Comparison of ENCODE assay signal across 1 cellular context in the genomic region with DNA sequence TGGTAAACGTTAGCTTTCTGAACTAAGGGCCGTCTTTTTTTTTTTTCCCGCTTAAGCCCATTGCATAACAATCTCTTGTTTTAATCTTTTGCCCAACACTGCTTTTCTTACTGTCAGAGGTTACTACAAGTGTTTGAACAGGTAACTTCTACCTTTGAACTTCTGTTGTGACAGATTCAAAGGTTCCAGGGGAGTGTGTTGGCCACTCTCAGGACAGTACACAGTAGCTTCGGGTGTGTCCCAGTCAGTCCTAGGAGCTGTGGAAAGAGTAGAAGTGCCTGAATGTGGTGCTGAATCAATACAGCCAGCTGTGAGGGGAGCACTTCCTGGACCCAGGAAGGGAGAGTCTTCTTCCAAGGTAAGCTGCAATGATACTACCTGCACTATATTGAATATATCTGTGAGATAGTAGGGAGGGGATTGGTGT.
TF ChIP-seq lines count a peak whose summit lies in the region.

A gene with protein sequence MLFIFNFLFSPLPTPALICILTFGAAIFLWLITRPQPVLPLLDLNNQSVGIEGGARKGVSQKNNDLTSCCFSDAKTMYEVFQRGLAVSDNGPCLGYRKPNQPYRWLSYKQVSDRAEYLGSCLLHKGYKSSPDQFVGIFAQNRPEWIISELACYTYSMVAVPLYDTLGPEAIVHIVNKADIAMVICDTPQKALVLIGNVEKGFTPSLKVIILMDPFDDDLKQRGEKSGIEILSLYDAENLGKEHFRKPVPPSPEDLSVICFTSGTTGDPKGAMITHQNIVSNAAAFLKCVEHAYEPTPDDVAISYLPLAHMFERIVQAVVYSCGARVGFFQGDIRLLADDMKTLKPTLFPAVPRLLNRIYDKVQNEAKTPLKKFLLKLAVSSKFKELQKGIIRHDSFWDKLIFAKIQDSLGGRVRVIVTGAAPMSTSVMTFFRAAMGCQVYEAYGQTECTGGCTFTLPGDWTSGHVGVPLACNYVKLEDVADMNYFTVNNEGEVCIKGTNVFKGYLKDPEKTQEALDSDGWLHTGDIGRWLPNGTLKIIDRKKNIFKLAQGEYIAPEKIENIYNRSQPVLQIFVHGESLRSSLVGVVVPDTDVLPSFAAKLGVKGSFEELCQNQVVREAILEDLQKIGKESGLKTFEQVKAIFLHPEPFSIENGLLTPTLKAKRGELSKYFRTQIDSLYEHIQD (plus strand): TSS at position 205 of the 427 bp plus-strand sequence. CDS start 20,831 bp downstream, outside the sequence.

TF ChIP-seq in HepG2, 621 proteins besides CTCF, POLR2A, EP300 and RAD21 (continued from another document and continues in another):
- TF ChIP-seq, protein P1, sequence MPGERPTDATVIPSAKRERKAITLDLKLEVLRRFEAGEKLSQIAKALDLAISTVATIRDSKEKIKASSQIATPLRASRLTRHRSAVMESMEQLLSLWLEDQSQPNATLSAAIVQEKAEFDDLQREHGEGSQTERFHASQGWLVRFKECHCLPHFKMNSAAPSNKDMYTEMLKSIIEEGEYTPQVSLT (CRISPR knock-in tag; IDR thresholded peaks at IDR 0.05; ENCODE audit: borderline replicate concordance, low read depth): no peak
- TF ChIP-seq ZNF556 (CRISPR knock-in tag; IDR thresholded peaks at IDR 0.05; ENCODE audit: borderline replicate concordance) (peak; percentile 73; the same call in 1 of the 2 replicates), ARNT (IDR thresholded peaks at IDR 0.05) (no peak), ATF7 (IDR thresholded peaks at IDR 0.05) (no peak), ATF7 (CRISPR knock-in tag; IDR thresholded peaks at IDR 0.05) (no peak), PPARG (CRISPR knock-in tag; conservative IDR thresholded peaks at IDR 0.05) (peak; percentile 72), ZNF430 (CRISPR knock-in tag; IDR thresholded peaks at IDR 0.05) (peak; percentile 67; the same call in 1 of the 2 replicates), ZBTB20 (CRISPR knock-in tag; IDR thresholded peaks at IDR 0.05; ENCODE audit: borderline replicate concordance, low read depth) (no peak), ZNF761 (CRISPR knock-in tag; conservative IDR thresholded peaks at IDR 0.05) (no peak), ZNF558 (CRISPR knock-in tag; IDR thresholded peaks at IDR 0.05; ENCODE audit: borderline replicate concordance) (no peak), ZNF816 (CRISPR knock-in tag; IDR thresholded peaks at IDR 0.05; ENCODE audit: borderline replicate concordance) (no peak; the same call in 1 of the 2 replicates), HOXA9 (CRISPR knock-in tag; IDR thresholded peaks at IDR 0.05; ENCODE audit: borderline replicate concordance) (no peak), DPF2 (CRISPR knock-in tag; IDR thresholded peaks at IDR 0.05; ENCODE audit: borderline replicate concordance, low read depth) (peak; percentile 79; the same call in 1 of the 2 replicates), RELA (CRISPR knock-in tag; IDR thresholded peaks at IDR 0.05) (no peak), NFE2L2 (IDR thresholded peaks at IDR 0.05; ENCODE audit: low read length) (no peak), PCBP1 (IDR thresholded peaks at IDR 0.05; ENCODE audit: borderline replicate concordance, low read depth, low read length) (no peak), THYN1 (CRISPR knock-in tag; IDR thresholded peaks at IDR 0.05; ENCODE audit: borderline replicate concordance, low read depth) (no peak), ZBTB38 (CRISPR knock-in tag; IDR thresholded peaks at IDR 0.05) (no peak), ZNF747 (CRISPR knock-in tag; IDR thresholded peaks at IDR 0.05; ENCODE audit: borderline replicate concordance) (no peak), ZFP37 (CRISPR knock-in tag; IDR thresholded peaks at IDR 0.05; ENCODE audit: borderline replicate concordance) (no peak), HOXA5 (CRISPR knock-in tag; IDR thresholded peaks at IDR 0.05) (0 out of 2 replicates have a peak, but pooled peaks have one; percentile 48), KLF12 (CRISPR knock-in tag; IDR thresholded peaks at IDR 0.05; ENCODE audit: borderline replicate concordance) (no peak), ZNF567 (CRISPR knock-in tag; IDR thresholded peaks at IDR 0.05; ENCODE audit: borderline replicate concordance) (no peak), TSC22D2 (CRISPR knock-in tag; IDR thresholded peaks at IDR 0.05; ENCODE audit: borderline replicate concordance) (no peak), MED8 (CRISPR knock-in tag; IDR thresholded peaks at IDR 0.05; ENCODE audit: insufficient replicate concordance) (peak; percentile 48), RBM39 (IDR thresholded peaks at IDR 0.05; ENCODE audit: low read depth, low read length, poor library complexity, severe bottlenecking) (no peak), HNF4A (CRISPR knock-in tag; IDR thresholded peaks at IDR 0.05) (peak; percentile 93), HNRNPL (IDR thresholded peaks at IDR 0.05; ENCODE audit: low read depth, low read length) (no peak), ONECUT2 (CRISPR knock-in tag; IDR thresholded peaks at IDR 0.05) (peak; percentile 87), RFX3 (CRISPR knock-in tag; IDR thresholded peaks at IDR 0.05) (no peak), TBX3 (IDR thresholded peaks at IDR 0.05; ENCODE audit: borderline replicate concordance) (peak; percentile 17; the same call in 1 of the 2 replicates), KDM2A (CRISPR knock-in tag; IDR thresholded peaks at IDR 0.05; ENCODE audit: borderline replicate concordance, low read depth) (no peak), ZNF850 (CRISPR knock-in tag; conservative IDR thresholded peaks at IDR 0.05) (no peak), PCBP2 (optimal IDR thresholded peaks at IDR 0.05; ENCODE audit: low read depth, low read length, poor library complexity, severe bottlenecking) (no peak), RXRA (CRISPR knock-in tag; IDR thresholded peaks at IDR 0.05) (peak; percentile 56; the same call in 1 of the 2 replicates), NR2F2 (IDR thresholded peaks at IDR 0.05; ENCODE audit: borderline replicate concordance, low read depth) (peak; percentile 89), ZBTB8A (CRISPR knock-in tag; IDR thresholded peaks at IDR 0.05; ENCODE audit: borderline replicate concordance, low read depth) (no peak), ZNF891 (CRISPR knock-in tag; IDR thresholded peaks at IDR 0.05) (no peak), HOXA3 (CRISPR knock-in tag; IDR thresholded peaks at IDR 0.05) (peak; percentile 63; the same call in 1 of the 2 replicates), CBFB (CRISPR knock-in tag; IDR thresholded peaks at IDR 0.05) (no peak)
- TF ChIP-seq, protein P2, sequence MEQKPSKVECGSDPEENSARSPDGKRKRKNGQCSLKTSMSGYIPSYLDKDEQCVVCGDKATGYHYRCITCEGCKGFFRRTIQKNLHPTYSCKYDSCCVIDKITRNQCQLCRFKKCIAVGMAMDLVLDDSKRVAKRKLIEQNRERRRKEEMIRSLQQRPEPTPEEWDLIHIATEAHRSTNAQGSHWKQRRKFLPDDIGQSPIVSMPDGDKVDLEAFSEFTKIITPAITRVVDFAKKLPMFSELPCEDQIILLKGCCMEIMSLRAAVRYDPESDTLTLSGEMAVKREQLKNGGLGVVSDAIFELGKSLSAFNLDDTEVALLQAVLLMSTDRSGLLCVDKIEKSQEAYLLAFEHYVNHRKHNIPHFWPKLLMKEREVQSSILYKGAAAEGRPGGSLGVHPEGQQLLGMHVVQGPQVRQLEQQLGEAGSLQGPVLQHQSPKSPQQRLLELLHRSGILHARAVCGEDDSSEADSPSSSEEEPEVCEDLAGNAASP (CRISPR knock-in tag; IDR thresholded peaks at IDR 0.05; ENCODE audit: borderline replicate concordance): peak; percentile 76; the same call in 1 of the 2 replicates
- TF ChIP-seq, protein P3, sequence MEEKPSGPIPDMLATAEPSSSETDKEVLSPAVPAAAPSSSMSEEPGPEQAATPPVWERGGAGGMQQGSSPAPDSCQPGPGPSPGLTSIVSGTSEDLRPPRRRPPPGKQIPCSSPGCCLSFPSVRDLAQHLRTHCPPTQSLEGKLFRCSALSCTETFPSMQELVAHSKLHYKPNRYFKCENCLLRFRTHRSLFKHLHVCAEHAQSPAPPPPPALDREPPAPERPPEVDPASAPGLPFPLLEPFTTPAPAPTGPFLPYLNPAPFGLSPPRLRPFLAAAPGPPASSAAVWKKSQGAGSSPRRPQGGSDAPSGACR (CRISPR knock-in tag; IDR thresholded peaks at IDR 0.05): 0 out of 2 replicates have a peak, but pooled peaks have one; percentile 77
- TF ChIP-seq, protein P4, sequence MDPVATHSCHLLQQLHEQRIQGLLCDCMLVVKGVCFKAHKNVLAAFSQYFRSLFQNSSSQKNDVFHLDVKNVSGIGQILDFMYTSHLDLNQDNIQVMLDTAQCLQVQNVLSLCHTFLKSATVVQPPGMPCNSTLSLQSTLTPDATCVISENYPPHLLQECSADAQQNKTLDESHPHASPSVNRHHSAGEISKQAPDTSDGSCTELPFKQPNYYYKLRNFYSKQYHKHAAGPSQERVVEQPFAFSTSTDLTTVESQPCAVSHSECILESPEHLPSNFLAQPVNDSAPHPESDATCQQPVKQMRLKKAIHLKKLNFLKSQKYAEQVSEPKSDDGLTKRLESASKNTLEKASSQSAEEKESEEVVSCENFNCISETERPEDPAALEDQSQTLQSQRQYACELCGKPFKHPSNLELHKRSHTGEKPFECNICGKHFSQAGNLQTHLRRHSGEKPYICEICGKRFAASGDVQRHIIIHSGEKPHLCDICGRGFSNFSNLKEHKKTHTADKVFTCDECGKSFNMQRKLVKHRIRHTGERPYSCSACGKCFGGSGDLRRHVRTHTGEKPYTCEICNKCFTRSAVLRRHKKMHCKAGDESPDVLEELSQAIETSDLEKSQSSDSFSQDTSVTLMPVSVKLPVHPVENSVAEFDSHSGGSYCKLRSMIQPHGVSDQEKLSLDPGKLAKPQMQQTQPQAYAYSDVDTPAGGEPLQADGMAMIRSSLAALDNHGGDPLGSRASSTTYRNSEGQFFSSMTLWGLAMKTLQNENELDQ (CRISPR knock-in tag; IDR thresholded peaks at IDR 0.05; ENCODE audit: borderline replicate concordance): no peak
- TF ChIP-seq, protein P5, sequence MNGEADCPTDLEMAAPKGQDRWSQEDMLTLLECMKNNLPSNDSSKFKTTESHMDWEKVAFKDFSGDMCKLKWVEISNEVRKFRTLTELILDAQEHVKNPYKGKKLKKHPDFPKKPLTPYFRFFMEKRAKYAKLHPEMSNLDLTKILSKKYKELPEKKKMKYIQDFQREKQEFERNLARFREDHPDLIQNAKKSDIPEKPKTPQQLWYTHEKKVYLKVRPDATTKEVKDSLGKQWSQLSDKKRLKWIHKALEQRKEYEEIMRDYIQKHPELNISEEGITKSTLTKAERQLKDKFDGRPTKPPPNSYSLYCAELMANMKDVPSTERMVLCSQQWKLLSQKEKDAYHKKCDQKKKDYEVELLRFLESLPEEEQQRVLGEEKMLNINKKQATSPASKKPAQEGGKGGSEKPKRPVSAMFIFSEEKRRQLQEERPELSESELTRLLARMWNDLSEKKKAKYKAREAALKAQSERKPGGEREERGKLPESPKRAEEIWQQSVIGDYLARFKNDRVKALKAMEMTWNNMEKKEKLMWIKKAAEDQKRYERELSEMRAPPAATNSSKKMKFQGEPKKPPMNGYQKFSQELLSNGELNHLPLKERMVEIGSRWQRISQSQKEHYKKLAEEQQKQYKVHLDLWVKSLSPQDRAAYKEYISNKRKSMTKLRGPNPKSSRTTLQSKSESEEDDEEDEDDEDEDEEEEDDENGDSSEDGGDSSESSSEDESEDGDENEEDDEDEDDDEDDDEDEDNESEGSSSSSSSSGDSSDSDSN (CRISPR knock-in tag; IDR thresholded peaks at IDR 0.05): no peak
- TF ChIP-seq, protein P6, sequence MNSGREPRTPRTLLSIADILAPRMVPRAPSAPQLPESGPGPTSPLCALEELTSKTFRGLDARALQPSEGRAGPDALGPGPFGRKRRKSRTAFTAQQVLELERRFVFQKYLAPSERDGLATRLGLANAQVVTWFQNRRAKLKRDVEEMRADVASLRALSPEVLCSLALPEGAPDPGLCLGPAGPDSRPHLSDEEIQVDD (CRISPR knock-in tag; IDR thresholded peaks at IDR 0.05; ENCODE audit: borderline replicate concordance): no peak
- TF ChIP-seq, protein P7, sequence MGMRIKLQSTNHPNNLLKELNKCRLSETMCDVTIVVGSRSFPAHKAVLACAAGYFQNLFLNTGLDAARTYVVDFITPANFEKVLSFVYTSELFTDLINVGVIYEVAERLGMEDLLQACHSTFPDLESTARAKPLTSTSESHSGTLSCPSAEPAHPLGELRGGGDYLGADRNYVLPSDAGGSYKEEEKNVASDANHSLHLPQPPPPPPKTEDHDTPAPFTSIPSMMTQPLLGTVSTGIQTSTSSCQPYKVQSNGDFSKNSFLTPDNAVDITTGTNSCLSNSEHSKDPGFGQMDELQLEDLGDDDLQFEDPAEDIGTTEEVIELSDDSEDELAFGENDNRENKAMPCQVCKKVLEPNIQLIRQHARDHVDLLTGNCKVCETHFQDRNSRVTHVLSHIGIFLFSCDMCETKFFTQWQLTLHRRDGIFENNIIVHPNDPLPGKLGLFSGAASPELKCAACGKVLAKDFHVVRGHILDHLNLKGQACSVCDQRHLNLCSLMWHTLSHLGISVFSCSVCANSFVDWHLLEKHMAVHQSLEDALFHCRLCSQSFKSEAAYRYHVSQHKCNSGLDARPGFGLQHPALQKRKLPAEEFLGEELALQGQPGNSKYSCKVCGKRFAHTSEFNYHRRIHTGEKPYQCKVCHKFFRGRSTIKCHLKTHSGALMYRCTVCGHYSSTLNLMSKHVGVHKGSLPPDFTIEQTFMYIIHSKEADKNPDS (CRISPR knock-in tag; IDR thresholded peaks at IDR 0.05): peak; percentile 82; the same call in 1 of the 2 replicates
